Comparison of ENCODE assay signal across 1 cellular context in the genomic region with DNA sequence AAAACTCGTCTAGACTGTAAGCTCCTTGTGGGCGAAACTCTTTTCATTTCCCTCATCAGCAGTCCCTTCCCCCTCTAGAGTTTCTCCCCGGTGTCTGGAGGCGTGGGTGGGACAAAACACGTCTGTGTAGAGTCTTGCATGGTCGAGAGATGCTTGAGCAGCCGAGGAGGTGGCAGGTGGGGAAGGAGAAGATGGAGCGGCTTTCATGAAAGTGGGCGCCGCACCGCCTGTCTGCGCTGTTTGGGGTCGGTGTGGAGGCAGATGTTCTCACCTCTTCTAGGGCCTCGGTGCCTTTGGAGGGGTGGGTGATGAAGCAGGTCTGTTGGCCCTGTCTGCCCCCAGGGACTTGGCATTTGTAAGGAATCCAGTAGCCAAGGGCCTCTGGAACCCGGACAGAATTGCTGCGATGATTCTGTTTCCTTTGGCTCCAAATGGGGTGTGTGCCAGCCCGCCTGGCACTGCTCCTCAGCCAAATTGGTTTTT.
A peak's percentile ranks its signal among the peaks of the same experiment; 100 is the strongest.
TF ChIP-seq lines count a peak whose summit lies in the region.

No MANE protein-coding gene starts in this region.

TF ChIP-seq in K562, 482 proteins besides CTCF, POLR2A, EP300 and RAD21:
- TF ChIP-seq TRIM28 (IDR thresholded peaks at IDR 0.05) (peak; percentile 82; the same call in 1 of the 2 replicates), TRIM24 (IDR thresholded peaks at IDR 0.05) (peak; percentile 59 to 76), SREBF2 (CRISPR knock-in tag; IDR thresholded peaks at IDR 0.05) (no peak), CBX3 (IDR thresholded peaks at IDR 0.05; ENCODE audit: borderline replicate concordance in 1 of 2, low read length in 2 of 2) (peak in 1 of 2 experiments; percentile 31; a peak in 1 of 3 replicates), ARNT (IDR thresholded peaks at IDR 0.05) (no peak), GATAD2A (IDR thresholded peaks at IDR 0.05) (no peak), ZNF316 (IDR thresholded peaks at IDR 0.05) (peak; percentile 90)
- TF ChIP-seq, protein P1, sequence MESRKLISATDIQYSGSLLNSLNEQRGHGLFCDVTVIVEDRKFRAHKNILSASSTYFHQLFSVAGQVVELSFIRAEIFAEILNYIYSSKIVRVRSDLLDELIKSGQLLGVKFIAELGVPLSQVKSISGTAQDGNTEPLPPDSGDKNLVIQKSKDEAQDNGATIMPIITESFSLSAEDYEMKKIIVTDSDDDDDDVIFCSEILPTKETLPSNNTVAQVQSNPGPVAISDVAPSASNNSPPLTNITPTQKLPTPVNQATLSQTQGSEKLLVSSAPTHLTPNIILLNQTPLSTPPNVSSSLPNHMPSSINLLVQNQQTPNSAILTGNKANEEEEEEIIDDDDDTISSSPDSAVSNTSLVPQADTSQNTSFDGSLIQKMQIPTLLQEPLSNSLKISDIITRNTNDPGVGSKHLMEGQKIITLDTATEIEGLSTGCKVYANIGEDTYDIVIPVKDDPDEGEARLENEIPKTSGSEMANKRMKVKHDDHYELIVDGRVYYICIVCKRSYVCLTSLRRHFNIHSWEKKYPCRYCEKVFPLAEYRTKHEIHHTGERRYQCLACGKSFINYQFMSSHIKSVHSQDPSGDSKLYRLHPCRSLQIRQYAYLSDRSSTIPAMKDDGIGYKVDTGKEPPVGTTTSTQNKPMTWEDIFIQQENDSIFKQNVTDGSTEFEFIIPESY (CRISPR knock-in tag; IDR thresholded peaks at IDR 0.05): peak; percentile 41
- TF ChIP-seq, protein P2, sequence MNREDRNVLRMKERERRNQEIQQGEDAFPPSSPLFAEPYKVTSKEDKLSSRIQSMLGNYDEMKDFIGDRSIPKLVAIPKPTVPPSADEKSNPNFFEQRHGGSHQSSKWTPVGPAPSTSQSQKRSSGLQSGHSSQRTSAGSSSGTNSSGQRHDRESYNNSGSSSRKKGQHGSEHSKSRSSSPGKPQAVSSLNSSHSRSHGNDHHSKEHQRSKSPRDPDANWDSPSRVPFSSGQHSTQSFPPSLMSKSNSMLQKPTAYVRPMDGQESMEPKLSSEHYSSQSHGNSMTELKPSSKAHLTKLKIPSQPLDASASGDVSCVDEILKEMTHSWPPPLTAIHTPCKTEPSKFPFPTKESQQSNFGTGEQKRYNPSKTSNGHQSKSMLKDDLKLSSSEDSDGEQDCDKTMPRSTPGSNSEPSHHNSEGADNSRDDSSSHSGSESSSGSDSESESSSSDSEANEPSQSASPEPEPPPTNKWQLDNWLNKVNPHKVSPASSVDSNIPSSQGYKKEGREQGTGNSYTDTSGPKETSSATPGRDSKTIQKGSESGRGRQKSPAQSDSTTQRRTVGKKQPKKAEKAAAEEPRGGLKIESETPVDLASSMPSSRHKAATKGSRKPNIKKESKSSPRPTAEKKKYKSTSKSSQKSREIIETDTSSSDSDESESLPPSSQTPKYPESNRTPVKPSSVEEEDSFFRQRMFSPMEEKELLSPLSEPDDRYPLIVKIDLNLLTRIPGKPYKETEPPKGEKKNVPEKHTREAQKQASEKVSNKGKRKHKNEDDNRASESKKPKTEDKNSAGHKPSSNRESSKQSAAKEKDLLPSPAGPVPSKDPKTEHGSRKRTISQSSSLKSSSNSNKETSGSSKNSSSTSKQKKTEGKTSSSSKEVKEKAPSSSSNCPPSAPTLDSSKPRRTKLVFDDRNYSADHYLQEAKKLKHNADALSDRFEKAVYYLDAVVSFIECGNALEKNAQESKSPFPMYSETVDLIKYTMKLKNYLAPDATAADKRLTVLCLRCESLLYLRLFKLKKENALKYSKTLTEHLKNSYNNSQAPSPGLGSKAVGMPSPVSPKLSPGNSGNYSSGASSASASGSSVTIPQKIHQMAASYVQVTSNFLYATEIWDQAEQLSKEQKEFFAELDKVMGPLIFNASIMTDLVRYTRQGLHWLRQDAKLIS (CRISPR knock-in tag; IDR thresholded peaks at IDR 0.05): 0 out of 2 replicates have a peak, but pooled peaks have one; percentile 38
- TF ChIP-seq, protein P3, sequence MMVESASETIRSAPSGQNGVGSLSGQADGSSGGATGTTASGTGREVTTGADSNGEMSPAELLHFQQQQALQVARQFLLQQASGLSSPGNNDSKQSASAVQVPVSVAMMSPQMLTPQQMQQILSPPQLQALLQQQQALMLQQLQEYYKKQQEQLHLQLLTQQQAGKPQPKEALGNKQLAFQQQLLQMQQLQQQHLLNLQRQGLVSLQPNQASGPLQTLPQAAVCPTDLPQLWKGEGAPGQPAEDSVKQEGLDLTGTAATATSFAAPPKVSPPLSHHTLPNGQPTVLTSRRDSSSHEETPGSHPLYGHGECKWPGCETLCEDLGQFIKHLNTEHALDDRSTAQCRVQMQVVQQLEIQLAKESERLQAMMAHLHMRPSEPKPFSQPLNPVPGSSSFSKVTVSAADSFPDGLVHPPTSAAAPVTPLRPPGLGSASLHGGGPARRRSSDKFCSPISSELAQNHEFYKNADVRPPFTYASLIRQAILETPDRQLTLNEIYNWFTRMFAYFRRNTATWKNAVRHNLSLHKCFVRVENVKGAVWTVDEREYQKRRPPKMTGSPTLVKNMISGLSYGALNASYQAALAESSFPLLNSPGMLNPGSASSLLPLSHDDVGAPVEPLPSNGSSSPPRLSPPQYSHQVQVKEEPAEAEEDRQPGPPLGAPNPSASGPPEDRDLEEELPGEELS (CRISPR knock-in tag; IDR thresholded peaks at IDR 0.05; ENCODE audit: borderline replicate concordance): 0 out of 2 replicates have a peak, but pooled peaks have one; percentile 11
- TF ChIP-seq, protein P4, sequence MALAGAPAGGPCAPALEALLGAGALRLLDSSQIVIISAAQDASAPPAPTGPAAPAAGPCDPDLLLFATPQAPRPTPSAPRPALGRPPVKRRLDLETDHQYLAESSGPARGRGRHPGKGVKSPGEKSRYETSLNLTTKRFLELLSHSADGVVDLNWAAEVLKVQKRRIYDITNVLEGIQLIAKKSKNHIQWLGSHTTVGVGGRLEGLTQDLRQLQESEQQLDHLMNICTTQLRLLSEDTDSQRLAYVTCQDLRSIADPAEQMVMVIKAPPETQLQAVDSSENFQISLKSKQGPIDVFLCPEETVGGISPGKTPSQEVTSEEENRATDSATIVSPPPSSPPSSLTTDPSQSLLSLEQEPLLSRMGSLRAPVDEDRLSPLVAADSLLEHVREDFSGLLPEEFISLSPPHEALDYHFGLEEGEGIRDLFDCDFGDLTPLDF (CRISPR knock-in tag; IDR thresholded peaks at IDR 0.05): peak; percentile 39; the same call in 1 of the 2 replicates
- TF ChIP-seq, protein P5, sequence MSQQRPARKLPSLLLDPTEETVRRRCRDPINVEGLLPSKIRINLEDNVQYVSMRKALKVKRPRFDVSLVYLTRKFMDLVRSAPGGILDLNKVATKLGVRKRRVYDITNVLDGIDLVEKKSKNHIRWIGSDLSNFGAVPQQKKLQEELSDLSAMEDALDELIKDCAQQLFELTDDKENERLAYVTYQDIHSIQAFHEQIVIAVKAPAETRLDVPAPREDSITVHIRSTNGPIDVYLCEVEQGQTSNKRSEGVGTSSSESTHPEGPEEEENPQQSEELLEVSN (IDR thresholded peaks at IDR 0.05; ENCODE audit: borderline replicate concordance in 1 of 2, extremely low read depth in 1 of 2, insufficient read depth in 1 of 2, insufficient read length in 1 of 2, low read depth in 1 of 2, low read length in 1 of 2, poor library complexity in 1 of 2, severe bottlenecking in 1 of 2): peak in 1 of 2 experiments; percentile 65
